ENCODE assay signal across 1 cellular context in the genomic region with DNA sequence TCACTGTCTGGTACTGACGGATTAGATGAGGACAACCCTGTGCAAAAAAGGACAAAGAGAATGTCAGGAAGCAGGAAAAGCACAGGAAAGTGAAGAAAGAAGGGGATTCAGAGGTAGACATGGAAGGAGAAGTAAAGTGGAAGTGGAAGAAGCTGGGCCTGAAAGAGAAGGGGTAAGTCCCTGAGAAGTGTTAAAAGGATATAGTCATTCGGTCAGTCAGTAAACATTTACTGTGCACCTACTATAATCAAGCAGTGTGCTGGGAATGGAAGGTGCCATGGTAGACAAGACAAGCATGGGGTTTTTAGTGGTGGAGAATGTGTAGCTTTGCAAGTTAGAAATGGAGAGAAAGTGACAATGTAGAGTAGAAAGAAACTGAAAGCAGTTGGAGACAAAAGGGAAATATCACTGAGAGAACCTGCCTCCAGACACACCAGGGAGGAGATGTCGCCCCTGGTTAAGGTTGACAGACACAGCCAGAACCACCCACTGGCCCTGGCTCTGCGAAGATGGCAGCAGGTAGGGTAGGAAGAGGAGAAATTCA.
TF ChIP-seq lines count a peak whose summit lies in the region.

No MANE protein-coding gene starts in this region.

TF ChIP-seq in GM12878, 131 proteins besides CTCF, POLR2A, EP300 and RAD21:
- TF ChIP-seq SRF (IDR thresholded peaks at IDR 0.05; ENCODE audit: low read depth in 2 of 2, low read length in 2 of 2) (no peak), ZNF24 (IDR thresholded peaks at IDR 0.05) (no peak), ATF7 (IDR thresholded peaks at IDR 0.05; ENCODE audit: low read depth) (0 out of 2 replicates have a peak, but pooled peaks have one; percentile 10)
- TF ChIP-seq, protein P1, sequence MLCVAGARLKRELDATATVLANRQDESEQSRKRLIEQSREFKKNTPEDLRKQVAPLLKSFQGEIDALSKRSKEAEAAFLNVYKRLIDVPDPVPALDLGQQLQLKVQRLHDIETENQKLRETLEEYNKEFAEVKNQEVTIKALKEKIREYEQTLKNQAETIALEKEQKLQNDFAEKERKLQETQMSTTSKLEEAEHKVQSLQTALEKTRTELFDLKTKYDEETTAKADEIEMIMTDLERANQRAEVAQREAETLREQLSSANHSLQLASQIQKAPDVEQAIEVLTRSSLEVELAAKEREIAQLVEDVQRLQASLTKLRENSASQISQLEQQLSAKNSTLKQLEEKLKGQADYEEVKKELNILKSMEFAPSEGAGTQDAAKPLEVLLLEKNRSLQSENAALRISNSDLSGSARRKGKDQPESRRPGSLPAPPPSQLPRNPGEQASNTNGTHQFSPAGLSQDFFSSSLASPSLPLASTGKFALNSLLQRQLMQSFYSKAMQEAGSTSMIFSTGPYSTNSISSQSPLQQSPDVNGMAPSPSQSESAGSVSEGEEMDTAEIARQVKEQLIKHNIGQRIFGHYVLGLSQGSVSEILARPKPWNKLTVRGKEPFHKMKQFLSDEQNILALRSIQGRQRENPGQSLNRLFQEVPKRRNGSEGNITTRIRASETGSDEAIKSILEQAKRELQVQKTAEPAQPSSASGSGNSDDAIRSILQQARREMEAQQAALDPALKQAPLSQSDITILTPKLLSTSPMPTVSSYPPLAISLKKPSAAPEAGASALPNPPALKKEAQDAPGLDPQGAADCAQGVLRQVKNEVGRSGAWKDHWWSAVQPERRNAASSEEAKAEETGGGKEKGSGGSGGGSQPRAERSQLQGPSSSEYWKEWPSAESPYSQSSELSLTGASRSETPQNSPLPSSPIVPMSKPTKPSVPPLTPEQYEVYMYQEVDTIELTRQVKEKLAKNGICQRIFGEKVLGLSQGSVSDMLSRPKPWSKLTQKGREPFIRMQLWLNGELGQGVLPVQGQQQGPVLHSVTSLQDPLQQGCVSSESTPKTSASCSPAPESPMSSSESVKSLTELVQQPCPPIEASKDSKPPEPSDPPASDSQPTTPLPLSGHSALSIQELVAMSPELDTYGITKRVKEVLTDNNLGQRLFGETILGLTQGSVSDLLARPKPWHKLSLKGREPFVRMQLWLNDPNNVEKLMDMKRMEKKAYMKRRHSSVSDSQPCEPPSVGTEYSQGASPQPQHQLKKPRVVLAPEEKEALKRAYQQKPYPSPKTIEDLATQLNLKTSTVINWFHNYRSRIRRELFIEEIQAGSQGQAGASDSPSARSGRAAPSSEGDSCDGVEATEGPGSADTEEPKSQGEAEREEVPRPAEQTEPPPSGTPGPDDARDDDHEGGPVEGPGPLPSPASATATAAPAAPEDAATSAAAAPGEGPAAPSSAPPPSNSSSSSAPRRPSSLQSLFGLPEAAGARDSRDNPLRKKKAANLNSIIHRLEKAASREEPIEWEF (IDR thresholded peaks at IDR 0.05; ENCODE audit: insufficient replicate concordance, low read depth, low read length), result no peak
- TF ChIP-seq, protein P2, sequence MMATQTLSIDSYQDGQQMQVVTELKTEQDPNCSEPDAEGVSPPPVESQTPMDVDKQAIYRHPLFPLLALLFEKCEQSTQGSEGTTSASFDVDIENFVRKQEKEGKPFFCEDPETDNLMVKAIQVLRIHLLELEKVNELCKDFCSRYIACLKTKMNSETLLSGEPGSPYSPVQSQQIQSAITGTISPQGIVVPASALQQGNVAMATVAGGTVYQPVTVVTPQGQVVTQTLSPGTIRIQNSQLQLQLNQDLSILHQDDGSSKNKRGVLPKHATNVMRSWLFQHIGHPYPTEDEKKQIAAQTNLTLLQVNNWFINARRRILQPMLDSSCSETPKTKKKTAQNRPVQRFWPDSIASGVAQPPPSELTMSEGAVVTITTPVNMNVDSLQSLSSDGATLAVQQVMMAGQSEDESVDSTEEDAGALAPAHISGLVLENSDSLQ (IDR thresholded peaks at IDR 0.05), result peak; percentile 76
TF ChIP-seq in GM12878: peak in this region for 2.
